ENCODE assay signal across 8 cellular contexts in genomic region chr2:164841719-164842623, GRCh38. TPM values are rescaled to one million over a fixed set of nuclear protein-coding genes. Genes with fewer than 3 reads are reported as not detected.
A peak's percentile ranks its signal among the peaks of the same experiment; 100 is the strongest.
DNase-seq lines count a peak whose midpoint lies in the region; ATAC-seq, FAIRE-seq and TF ChIP-seq lines count a peak whose summit lies in the region.

TSS of gene COBLL1 (minus strand) at chr2:164841823. CDS start at chr2:164841196, 627 bp downstream.

- WGBS in HUES64, result 1% methylated on average over 57 of the region's 57 CpGs
- 10% methylated on average over 35 of the region's 57 CpGs for WGBS in K562 (ENCODE audit: insufficient coverage, low coverage, missing lambda C conversion rate)

- H3K4me1 ChIP-seq in HUES64 (ENCODE audit: insufficient read depth, low read length) (peaks cover 7% of the 10 kb centered on the region; the same call in 1 of the 2 replicates), SJSA1 (replicated peaks) (peaks cover 29% of the 10 kb centered on the region), K562 (replicated peaks in 1 of 2; ENCODE audit: control insufficient read depth in 2 of 2, insufficient read depth in 2 of 2, low read length in 2 of 2) (peaks cover 0 to 19% of the 10 kb centered on the region in 2 experiments; a peak in 2 of 5 replicates), rectal smooth muscle tissue (ENCODE audit: control insufficient read depth, insufficient read depth, low read length) (no peaks in the 10 kb centered on the region)

- no peaks in the 10 kb centered on the region for H4K20me1 ChIP-seq in K562 (replicated peaks; ENCODE audit: control insufficient read depth, insufficient read depth, low read length)

- CTCF ChIA-PET in K562 (lab: Yijun Ruan, JAX; ENCODE audit: low intra/inter-chr PET ratio), result no interaction called here

- peak; percentile 22 to 64 (median 41); a peak in 5 of 6 replicates for TF ChIP-seq CTCF in K562 (IDR thresholded peaks at IDR 0.05 in 2 of 3, conservative IDR thresholded peaks at IDR 0.05 in 1 of 3; ENCODE audit: insufficient read depth in 2 of 3, low read depth in 1 of 3, low read length in 3 of 3)

- no TSS peak for BruUV-seq in K562 (replicated peaks; lab: Mats Ljungman, UMichigan)

- DNase-seq in Daoy (ENCODE audit: low read depth) (peak; percentile 80), SJSA1 (ENCODE audit: low read depth in 1 of 2, low spot score in 2 of 2) (peak; percentile 71 to 79), K562 (ENCODE audit: extremely low read depth in 1 of 4, low spot score in 3 of 4) (peak; percentile 39 to 49 (median 44)), iPS DF 19.7 (ENCODE audit: low read depth, low spot score) (peak; percentile 54), NK-92 (lab: John Stamatoyannopoulos, UW; ENCODE audit: unreplicated experiment) (no peak)

- in situ Hi-C loops in K562 (cut with MboI), result no loop called here

- ATAC-seq in GM21528 (IDR thresholded peaks at IDR 0.05; ENCODE audit: low FRiP score, unreplicated experiment) (peak; percentile 87), K562 (peak; percentile 90)

- H3K9me3 ChIP-seq in HUES64 (ENCODE audit: insufficient read depth, low read depth, low read length), result no peaks in the 10 kb centered on the region
- no peaks in the 10 kb centered on the region for H3K9me3 ChIP-seq in SJSA1 (replicated peaks)
- H3K9me3 ChIP-seq in K562 (replicated peaks; ENCODE audit: control insufficient read depth, insufficient read depth, low read depth, low read length), result no peaks in the 10 kb centered on the region

- H3K4me3 ChIP-seq in HUES64 (ENCODE audit: low read length) (peak within 1 kb of the TSS; percentile 83), SJSA1 (peak within 1 kb of the TSS; percentile 74), K562 (peak within 1 kb of the TSS; percentile 40), rectal smooth muscle tissue (ENCODE audit: low read length) (peak within 1 kb of the TSS; percentile 63)

- peak within 1 kb of the TSS; percentile 68 for H3K27ac ChIP-seq in HUES64 (ENCODE audit: low read depth, low read length)
- H3K27ac ChIP-seq in SJSA1, result peak within 1 kb of the TSS; percentile 73
- no peak within 1 kb of the TSS for H3K27ac ChIP-seq in K562 (ENCODE audit: extremely low read depth, low read depth, low read length)
- H3K27ac ChIP-seq in rectal smooth muscle tissue (ENCODE audit: low read depth, low read length), result peak within 1 kb of the TSS; percentile 83

- H3K9ac ChIP-seq in HUES64 (ENCODE audit: low read depth, low read length), result peak within 1 kb of the TSS; percentile 84
- no peak within 1 kb of the TSS; a peak in 2 of 4 replicates for H3K9ac ChIP-seq in K562 (ENCODE audit: insufficient read depth in 1 of 2, low read depth in 2 of 2, low read length in 2 of 2)
- H3K9ac ChIP-seq in rectal smooth muscle tissue (ENCODE audit: low read length), result peak within 1 kb of the TSS; percentile 82

- H3K9me1 ChIP-seq in K562 (ENCODE audit: control insufficient read depth, insufficient read depth, low read length), result no peaks in the 10 kb centered on the region

- H3K27me3 ChIP-seq in HUES64 (ENCODE audit: insufficient read depth, low read length), result peaks cover 33% of the 10 kb centered on the region
- peaks cover 7% of the 10 kb centered on the region; the same call in 1 of the 2 replicates for H3K27me3 ChIP-seq in SJSA1 (replicated peaks)
- no peaks in the 10 kb centered on the region for H3K27me3 ChIP-seq in K562 (ENCODE audit: control insufficient read depth in 2 of 2, insufficient read depth in 2 of 2, low read length in 2 of 2)
- H3K27me3 ChIP-seq in rectal smooth muscle tissue (ENCODE audit: control insufficient read depth, insufficient read depth, low read length), result no peaks in the 10 kb centered on the region

- H2AFZ ChIP-seq in K562 (ENCODE audit: low read depth, low read length), result peak within 1 kb of the TSS; percentile 52; the same call in 1 of the 2 replicates

- no peak for TF ChIP-seq EP300 in K562 (IDR thresholded peaks at IDR 0.05; ENCODE audit: low read length)

- POLR2A ChIA-PET in K562 (lab: Yijun Ruan, JAX), result interaction anchor here (0.6 kb wide), 1 partner anchor 171 kb away, joined by 3 read pairs; no protein-coding TSS in a partner anchor

- intact Hi-C loops in K562 (cut with micrococcal nuclease), result no loop called here

- H3K36me3 ChIP-seq in HUES64 (ENCODE audit: insufficient read depth, low read length) (no peaks in the 10 kb centered on the region), SJSA1 (peaks cover 7% of the 10 kb centered on the region; the same call in 1 of the 2 replicates), K562 (ENCODE audit: control insufficient read depth, insufficient read depth, low read length) (no peaks in the 10 kb centered on the region), rectal smooth muscle tissue (ENCODE audit: control insufficient read depth, insufficient read depth, low read length) (no peaks in the 10 kb centered on the region)

- TF ChIP-seq POLR2A in K562 (conservative IDR thresholded peaks at IDR 0.05), result no peak

- no peak for TF ChIP-seq RAD21 in K562 (CRISPR knock-in tag; conservative IDR thresholded peaks at IDR 0.05 in 1 of 2, IDR thresholded peaks at IDR 0.05 in 1 of 2)

- H3K4me2 ChIP-seq in K562 (ENCODE audit: insufficient read depth, low read length), result peak within 1 kb of the TSS; percentile 48

- peak; percentile 19 for FAIRE-seq in K562 (lab: Jason Lieb, UNC)

- no peaks in the 10 kb centered on the region for H3K79me2 ChIP-seq in K562 (ENCODE audit: control insufficient read depth, insufficient read depth, low read length)

TF ChIP-seq in K562, 482 proteins besides CTCF, POLR2A, EP300 and RAD21:
- TF ChIP-seq BCL6 (CRISPR knock-in tag; IDR thresholded peaks at IDR 0.05), result no peak
- TF ChIP-seq EZH2 (IDR thresholded peaks at IDR 0.05; ENCODE audit: borderline replicate concordance, low read depth, low read length), result no peak
- peak in 1 of 2 experiments; percentile 51; a peak in 2 of 4 replicates for TF ChIP-seq MAZ (CRISPR knock-in tag; conservative IDR thresholded peaks at IDR 0.05 in 1 of 2, IDR thresholded peaks at IDR 0.05 in 1 of 2)
- peak; percentile 43 for TF ChIP-seq CTCFL (IDR thresholded peaks at IDR 0.05; ENCODE audit: borderline replicate concordance, insufficient read depth, low read depth, low read length, poor library complexity, severe bottlenecking)
- TF ChIP-seq ID3 (CRISPR knock-in tag; IDR thresholded peaks at IDR 0.05), result no peak
- TF ChIP-seq ID3 (tag; IDR thresholded peaks at IDR 0.05), result 0 out of 2 replicates have a peak, but pooled peaks have one; percentile 48
- 0 out of 2 replicates have a peak, but pooled peaks have one; percentile 12 for TF ChIP-seq PHF8 (IDR thresholded peaks at IDR 0.05; ENCODE audit: borderline replicate concordance, low read length)

RNA-seq across cellular contexts. Expression of gene COBLL1, which starts in this region (rescaled TPM):
- total RNA-seq in Daoy (2014; rRNA removed; shearing (Covaris generic)), result 4.6 and 6.7 TPM in 2 replicates
- polyA plus RNA-seq in HUES64 (2013, experiment 1 of 2), result 2.4 TPM
- 3.6 TPM for polyA plus RNA-seq in HUES64 (2013, experiment 2 of 2)
- 8.4 and 10.6 TPM in 2 replicates for total RNA-seq in SJSA1 (2014; rRNA removed; shearing (Covaris generic))
- total RNA-seq in K562 (2011; cell fraction: chromatin; rRNA removed; ENCODE audit: low replicate concordance), result 2.7 and 5.4 TPM in 2 replicates
- total RNA-seq in K562 (2011; cell fraction: nucleolus; rRNA removed), result 0.33 and 0.79 TPM in 2 replicates
- total RNA-seq in K562 (2011; cell fraction: nucleoplasm; rRNA removed), result 2.1 and 4.7 TPM in 2 replicates
- total RNA-seq in K562 (2014; rRNA removed), result 0.61 and 0.91 TPM in 2 replicates
- 0.69 and 1.2 TPM in 2 replicates for total RNA-seq in K562 (2014; rRNA removed; fragmentation: Illumina TruSeq; extraction: Trizol)
- 0.76 and 0.94 TPM in 2 replicates for total RNA-seq in K562 (2015; rRNA removed; fragmentation: Illumina TruSeq; extraction: Trizol)
- total RNA-seq in K562 (2021), result 1.2 and 1.3 TPM in 2 replicates
- 0.07 and 0.40 TPM in 2 replicates for polyA plus RNA-seq in K562 (2011; rRNA removed)
- polyA plus RNA-seq in K562 (2011; cell fraction: cytosol; rRNA removed), result 0.01 and 0.15 TPM in 2 replicates
- 0.17 and 0.61 TPM in 2 replicates for polyA plus RNA-seq in K562 (2011; cell fraction: nucleus; rRNA removed)
- polyA plus RNA-seq in K562 (2012), result 0.24 and 0.38 TPM in 2 replicates
- 0.71 and 1.5 TPM in 2 replicates for polyA plus RNA-seq in K562 (2014; fragmentation: Illumina TruSeq; extraction: Trizol)
- polyA plus RNA-seq in K562 (2014; fragmentation: Nextera tagmentation; extraction: Ambion mirVana), result under 1 TPM; 0.07 to 0.21 TPM
- 0.20 and 1.6 TPM in 2 replicates for polyA plus RNA-seq in K562 (2014; rRNA removed)
- 0.09 and 0.98 TPM in 2 replicates for polyA minus RNA-seq in K562 (2011; rRNA and poly(A)+ RNA removed)
- 0.91 and 1.2 TPM in 2 replicates for polyA minus RNA-seq in K562 (2011; cell fraction: cytosol; rRNA and poly(A)+ RNA removed)
- polyA minus RNA-seq in K562 (2011; cell fraction: nucleus; rRNA and poly(A)+ RNA removed), result 0.11 and 0.94 TPM in 2 replicates

Comparison
In these comparisons a context has a peak if more than half of its experiments do, and no peak if none do; other contexts are left out.
1. H3K9ac ChIP-seq: peak in HUES64 (single experiment) and rectal smooth muscle tissue (single experiment); none in K562 (0 of 2).
2. Peak in every context shown above with its lines, with median percentiles within 50 percentile points of each other: H3K4me3 ChIP-seq.